1 cellular context compared by ENCODE assay signal in genomic region chr10:74418285-74418872, GRCh38.
TF ChIP-seq lines count a peak whose summit lies in the region.

No MANE protein-coding gene starts in this region.

TF ChIP-seq in K562, 482 proteins besides CTCF, POLR2A, EP300 and RAD21 (continued from another document):
- peak; percentile 54 for TF ChIP-seq TFE3 (CRISPR knock-in tag; IDR thresholded peaks at IDR 0.05)
- TF ChIP-seq, protein P1, sequence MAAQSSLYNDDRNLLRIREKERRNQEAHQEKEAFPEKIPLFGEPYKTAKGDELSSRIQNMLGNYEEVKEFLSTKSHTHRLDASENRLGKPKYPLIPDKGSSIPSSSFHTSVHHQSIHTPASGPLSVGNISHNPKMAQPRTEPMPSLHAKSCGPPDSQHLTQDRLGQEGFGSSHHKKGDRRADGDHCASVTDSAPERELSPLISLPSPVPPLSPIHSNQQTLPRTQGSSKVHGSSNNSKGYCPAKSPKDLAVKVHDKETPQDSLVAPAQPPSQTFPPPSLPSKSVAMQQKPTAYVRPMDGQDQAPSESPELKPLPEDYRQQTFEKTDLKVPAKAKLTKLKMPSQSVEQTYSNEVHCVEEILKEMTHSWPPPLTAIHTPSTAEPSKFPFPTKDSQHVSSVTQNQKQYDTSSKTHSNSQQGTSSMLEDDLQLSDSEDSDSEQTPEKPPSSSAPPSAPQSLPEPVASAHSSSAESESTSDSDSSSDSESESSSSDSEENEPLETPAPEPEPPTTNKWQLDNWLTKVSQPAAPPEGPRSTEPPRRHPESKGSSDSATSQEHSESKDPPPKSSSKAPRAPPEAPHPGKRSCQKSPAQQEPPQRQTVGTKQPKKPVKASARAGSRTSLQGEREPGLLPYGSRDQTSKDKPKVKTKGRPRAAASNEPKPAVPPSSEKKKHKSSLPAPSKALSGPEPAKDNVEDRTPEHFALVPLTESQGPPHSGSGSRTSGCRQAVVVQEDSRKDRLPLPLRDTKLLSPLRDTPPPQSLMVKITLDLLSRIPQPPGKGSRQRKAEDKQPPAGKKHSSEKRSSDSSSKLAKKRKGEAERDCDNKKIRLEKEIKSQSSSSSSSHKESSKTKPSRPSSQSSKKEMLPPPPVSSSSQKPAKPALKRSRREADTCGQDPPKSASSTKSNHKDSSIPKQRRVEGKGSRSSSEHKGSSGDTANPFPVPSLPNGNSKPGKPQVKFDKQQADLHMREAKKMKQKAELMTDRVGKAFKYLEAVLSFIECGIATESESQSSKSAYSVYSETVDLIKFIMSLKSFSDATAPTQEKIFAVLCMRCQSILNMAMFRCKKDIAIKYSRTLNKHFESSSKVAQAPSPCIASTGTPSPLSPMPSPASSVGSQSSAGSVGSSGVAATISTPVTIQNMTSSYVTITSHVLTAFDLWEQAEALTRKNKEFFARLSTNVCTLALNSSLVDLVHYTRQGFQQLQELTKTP (IDR thresholded peaks at IDR 0.05; ENCODE audit: low read depth in 1 of 2, partially characterized antibody in 2 of 2) = no peak
- TF ChIP-seq DNMT1 (IDR thresholded peaks at IDR 0.05) = no peak
- TF ChIP-seq ZNF316 (IDR thresholded peaks at IDR 0.05) = no peak
- 0 out of 2 replicates have a peak, but pooled peaks have one; percentile 26 for TF ChIP-seq ZNF384 (IDR thresholded peaks at IDR 0.05; ENCODE audit: low read depth, low read length)
- 0 out of 2 replicates have a peak, but pooled peaks have one; percentile 43 for TF ChIP-seq BRD4 (IDR thresholded peaks at IDR 0.05)
- TF ChIP-seq YY1 (IDR thresholded peaks at IDR 0.05; ENCODE audit: borderline replicate concordance in 1 of 3, control insufficient read depth in 1 of 3, extremely low read depth in 1 of 3, insufficient read depth in 3 of 3, insufficient read length in 1 of 3, insufficient replicate concordance in 2 of 3, low read depth in 1 of 3, low read length in 2 of 3) = peak in 1 of 3 experiments; percentile 48
- no peak for TF ChIP-seq XRCC3 (IDR thresholded peaks at IDR 0.05)
- peak; percentile 50; the same call in 1 of the 2 replicates for TF ChIP-seq ARID1B (IDR thresholded peaks at IDR 0.05)
- no peak for TF ChIP-seq ZNF639 (CRISPR knock-in tag; conservative IDR thresholded peaks at IDR 0.05 in 1 of 2, IDR thresholded peaks at IDR 0.05 in 1 of 2)
- TF ChIP-seq NELFE (IDR thresholded peaks at IDR 0.05; ENCODE audit: insufficient read depth, insufficient read length) = no peak
- no peak for TF ChIP-seq ATF7 (IDR thresholded peaks at IDR 0.05)
- TF ChIP-seq ZSCAN29 (IDR thresholded peaks at IDR 0.05) = no peak
- TF ChIP-seq ZNF586 (CRISPR knock-in tag; conservative IDR thresholded peaks at IDR 0.05) = no peak
